In the genomic region with DNA sequence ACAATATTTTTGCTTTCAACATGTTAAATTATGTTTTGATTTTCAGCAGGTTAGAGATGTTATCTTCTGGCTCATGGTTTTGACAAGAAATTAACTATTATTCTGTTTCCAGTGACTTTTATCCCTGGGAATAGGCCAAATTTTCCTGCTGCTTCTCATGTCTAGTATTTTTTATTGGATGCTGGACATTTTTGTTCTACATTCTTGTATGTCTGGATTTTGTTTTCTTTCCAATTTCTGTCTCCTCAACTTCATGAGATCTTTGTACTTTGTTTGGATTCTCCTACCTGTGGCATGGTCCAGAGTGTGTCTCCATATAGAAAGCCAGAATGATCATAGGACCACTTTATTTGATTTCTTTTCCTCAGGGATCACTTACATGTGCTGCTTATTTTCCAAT, we compare ENCODE assay signal across 3 cellular contexts.
"Had no signal": no experiment of that assay in that cellular context is flagged by ENCODE, and none has a peak within 500 bp of the region (broad histone marks: within the 10 kb centered on the region; RNA-seq: fewer than 3 reads in every experiment).

No MANE protein-coding gene starts in this region.

- DNase-seq: GDM1, GF-D8 had no signal

- H3K4me3 ChIP-seq: GM12878 had no signal

- ATAC-seq: GM12878 had no signal
